8 cellular contexts compared by ENCODE assay signal in the genomic region with DNA sequence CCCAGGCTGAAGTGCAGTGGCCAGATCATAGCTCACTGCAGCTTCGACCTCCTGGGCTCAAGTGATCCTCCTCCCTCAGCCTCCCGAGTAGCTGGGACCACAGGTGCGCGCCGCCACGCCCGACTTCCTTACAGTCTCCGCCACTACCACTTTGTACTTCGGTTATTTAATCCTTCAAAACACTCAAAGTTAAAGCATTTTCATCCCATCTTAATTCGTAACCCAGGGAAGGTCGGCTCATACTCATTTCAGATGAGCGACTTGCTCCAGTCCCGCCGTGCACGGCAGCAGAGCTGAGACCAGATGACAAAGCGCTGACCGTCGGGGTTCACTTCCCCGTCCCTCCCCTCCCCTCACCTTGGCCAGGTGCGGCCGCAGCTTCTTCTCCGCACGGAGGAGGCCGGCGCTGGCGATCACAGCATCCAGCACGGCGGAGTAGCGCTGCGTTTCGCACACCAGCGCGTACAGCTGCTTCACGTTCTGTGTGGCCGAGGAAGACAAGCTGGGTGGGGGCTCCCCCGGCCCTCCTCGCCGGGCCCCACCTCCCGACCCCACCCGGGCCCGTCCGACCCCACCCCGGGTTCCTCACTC. TPM values are rescaled to one million over a fixed set of nuclear protein-coding genes. Genes with fewer than 3 reads are reported as not detected.
DNase-seq lines count a peak whose midpoint lies in the region; ATAC-seq and TF ChIP-seq lines count a peak whose summit lies in the region.

No MANE protein-coding gene starts in this region.

- no peaks in the 10 kb centered on the region for H3F3A ChIP-seq in neural cell (ENCODE audit: insufficient read depth, low read length, poor library complexity, severe bottlenecking)

- H4K20me1 ChIP-seq in OCI-LY3 (ENCODE audit: insufficient read depth, low read length) (no peaks in the 10 kb centered on the region), neural cell (ENCODE audit: insufficient read depth) (no peaks in the 10 kb centered on the region)

- TF ChIP-seq CTCF in OCI-LY3 (IDR thresholded peaks at IDR 0.05; ENCODE audit: low read depth, low read length) (no peak), endothelial cell (IDR thresholded peaks at IDR 0.05; ENCODE audit: unreplicated experiment) (no peak), neural cell (IDR thresholded peaks at IDR 0.05; ENCODE audit: poor library complexity, severe bottlenecking) (no peak)

- TF ChIP-seq EP300 in neural cell (conservative IDR thresholded peaks at IDR 0.05; ENCODE audit: poor library complexity, severe bottlenecking) = no peak

- peaks cover 28% of the 10 kb centered on the region for H3K79me2 ChIP-seq in OCI-LY3 (ENCODE audit: low read length)
- H3K79me2 ChIP-seq in neural cell (replicated peaks; ENCODE audit: insufficient read depth, low read length) = no peaks in the 10 kb centered on the region

- no peaks in the 10 kb centered on the region for H3K9me2 ChIP-seq in neural cell (ENCODE audit: insufficient read depth, low read length)

- peaks cover 13% of the 10 kb centered on the region; the same call in 1 of the 2 replicates for H3K4me1 ChIP-seq in OCI-LY3 (ENCODE audit: low read length)

- H3K4me1 Mint-ChIP-seq in endothelial cell (ENCODE audit: unreplicated experiment) = peaks cover 9% of the 10 kb centered on the region

- ATAC-seq in HG02588 (IDR thresholded peaks at IDR 0.05; ENCODE audit: unreplicated experiment) = peak; percentile 39

- peaks cover 19% of the 10 kb centered on the region for H3K36me3 Mint-ChIP-seq in endothelial cell (ENCODE audit: low read depth, unreplicated experiment)

- DNase-seq in NCI-H2171 treated with DMSO at 0.1 percent for 48 hours (lab: John Stamatoyannopoulos, UW) (peak; percentile 25), NCI-H2171 (lab: John Stamatoyannopoulos, UW) (no peak), endothelial cell (ENCODE audit: low spot score) (no peak), DMS153 treated with DMSO at 0.1 percent for 48 hours (lab: John Stamatoyannopoulos, UW; ENCODE audit: unreplicated experiment) (no peak)
- no peak for DNase-seq in activated effector memory CD4-positive, alpha-beta T cell treated with Interleukin-2 at 50 U/mL for 16 hours

- H3K4me3 Mint-ChIP-seq in endothelial cell (ENCODE audit: unreplicated experiment) = peak overlapping the region; percentile 90

- TF ChIP-seq RAD21 in neural cell (conservative IDR thresholded peaks at IDR 0.05) = no peak

- H3K27ac Mint-ChIP-seq in endothelial cell (ENCODE audit: unreplicated experiment) = no peak overlapping the region

- H3K27ac ChIP-seq in OCI-LY3 (ENCODE audit: low read length) (peak overlapping the region; percentile 21; the same call in 1 of the 2 replicates), neural cell (ENCODE audit: low read length) (no peak overlapping the region)

- H3K27me3 ChIP-seq in OCI-LY3 (ENCODE audit: low read depth, low read length) (no peaks in the 10 kb centered on the region), neural cell (ENCODE audit: insufficient read depth, low read depth, low read length) (no peaks in the 10 kb centered on the region)

- H3K9ac ChIP-seq in OCI-LY3 (ENCODE audit: low read length) (peak overlapping the region; percentile 79), neural cell (ENCODE audit: low read length) (peak overlapping the region; percentile 66)

- H3K36me3 ChIP-seq in OCI-LY3 (replicated peaks; ENCODE audit: low read depth, low read length) (peaks cover 2% of the 10 kb centered on the region), neural cell (ENCODE audit: insufficient read depth, low read length) (no peaks in the 10 kb centered on the region)

- H3K9me3 ChIP-seq in OCI-LY3 (ENCODE audit: insufficient read depth, low read length) (no peaks in the 10 kb centered on the region), neural cell (ENCODE audit: low read length) (no peaks in the 10 kb centered on the region)

- H3K27me3 Mint-ChIP-seq in endothelial cell (ENCODE audit: unreplicated experiment) = peaks cover 8% of the 10 kb centered on the region

- H3K4me2 ChIP-seq in OCI-LY3 (ENCODE audit: low read length) (peak overlapping the region; percentile 88), neural cell (ENCODE audit: low read length) (peak overlapping the region; percentile 19)

- peak overlapping the region; percentile 96 for H3K4me3 ChIP-seq in OCI-LY3 (ENCODE audit: low read length)
- H3K4me3 ChIP-seq in neural cell (ENCODE audit: low read length) = peak overlapping the region; percentile 84

- no peaks in the 10 kb centered on the region for H3K9me3 Mint-ChIP-seq in endothelial cell (ENCODE audit: unreplicated experiment)

- H2AFZ ChIP-seq in OCI-LY3 (ENCODE audit: low read depth, low read length) = peak overlapping the region; percentile 47; the same call in 1 of the 2 replicates
- peak overlapping the region; percentile 51 for H2AFZ ChIP-seq in neural cell (ENCODE audit: low read depth, low read length)

TF ChIP-seq in neural cell, 6 proteins besides CTCF, POLR2A, EP300 and RAD21:
- TF ChIP-seq POLR2AphosphoS5 (IDR thresholded peaks at IDR 0.05) (no peak), SMC3 (conservative IDR thresholded peaks at IDR 0.05; ENCODE audit: poor library complexity) (no peak), REST (IDR thresholded peaks at IDR 0.05; ENCODE audit: borderline replicate concordance) (no peak), TAF1 (IDR thresholded peaks at IDR 0.05; ENCODE audit: low read depth) (peak; percentile 23), MXI1 (conservative IDR thresholded peaks at IDR 0.05; ENCODE audit: poor library complexity, severe bottlenecking) (no peak), EZH2 (IDR thresholded peaks at IDR 0.05; ENCODE audit: borderline replicate concordance, insufficient read depth, low read length, poor library complexity, severe bottlenecking) (no peak)

RNA-seq across cellular contexts. Expression of gene NSUN5, which starts 0.5 kb away (rescaled TPM):
- total RNA-seq in endothelial cell (ENCODE audit: unreplicated experiment) = 10.7 TPM
- polyA plus RNA-seq in neural cell = 70.0 and 75.7 TPM in 2 replicates
- polyA minus RNA-seq in neural cell = 32.4 and 37.3 TPM in 2 replicates

RNA-seq across cellular contexts. Expression of gene TRIM50, which starts 19.7 kb away (rescaled TPM):
- total RNA-seq in endothelial cell (ENCODE audit: unreplicated experiment) = 0.54 TPM
- polyA plus RNA-seq in neural cell = not detected in 2 replicates
- polyA minus RNA-seq in neural cell = not detected in 2 replicates

RNA-seq across cellular contexts. Expression of gene FKBP6, which starts 19.8 kb away (rescaled TPM):
- not detected for total RNA-seq in endothelial cell (ENCODE audit: unreplicated experiment)
- polyA plus RNA-seq in neural cell = not detected in 2 replicates
- polyA minus RNA-seq in neural cell = not detected in 2 replicates
